In genomic region chr1:169712309-169712631, GRCh38 we compare ENCODE assay signal across 9 cellular contexts. TPM values are rescaled to one million over a fixed set of nuclear protein-coding genes. Genes with fewer than 3 reads are reported as not detected.
DNase-seq lines count a peak whose midpoint lies in the region; ATAC-seq and TF ChIP-seq lines count a peak whose summit lies in the region.
"Had no signal": no experiment of that assay in that cellular context is flagged by ENCODE, and none has a peak within 500 bp of the region (broad histone marks: within the 10 kb centered on the region; RNA-seq: fewer than 3 reads in every experiment).

No MANE protein-coding gene starts in this region.

- WGBS in esophagus muscularis mucosa, result 89% methylated on average over 2 of the region's 2 CpGs

- no peaks in the 10 kb centered on the region for H3K9me3 ChIP-seq in OCI-LY3 (ENCODE audit: insufficient read depth, low read length)
- H3K9me3 ChIP-seq in esophagus muscularis mucosa, result peaks cover 0 to 14% (median 5%) of the 10 kb centered on the region in 4 donors

- peak overlapping the region; percentile 98 for H3K4me2 ChIP-seq in OCI-LY3 (ENCODE audit: low read length)

- no peak for TF ChIP-seq EP300 in esophagus muscularis mucosa (IDR thresholded peaks at IDR 0.05)

- H3K4me1 Mint-ChIP-seq in activated naive CD4-positive, alpha-beta T cell treated with anti-CD3 and anti-CD28 coated beads, Interleukin-2, amount 10 ng/mL, durations not matched to agents 7 days and 5 days, result peaks cover 14% of the 10 kb centered on the region
- H3K4me1 Mint-ChIP-seq in brain, result no peaks in the 10 kb centered on the region
- peaks cover 31% of the 10 kb centered on the region for H3K4me1 Mint-ChIP-seq in stimulated activated memory B cell treated with anti-CD40 and anti-IgM and Interleukin-4, amounts not matched to agents 10 μg/mL and 1 μg/mL and 100 μg/mL, for 72 hours

- intact Hi-C loops in esophagus muscularis mucosa (cut with DNase I), result loop anchor here (5.0 to 10.0 kb wide), 2 partner anchors 110 to 157 kb away; no protein-coding TSS in a partner anchor

- H3K4me1 ChIP-seq in OCI-LY3 (ENCODE audit: low read length) (peaks cover 33% of the 10 kb centered on the region), esophagus muscularis mucosa (peaks cover 0 to 3% (median 0%) of the 10 kb centered on the region in 4 donors)

- H3K9ac ChIP-seq in OCI-LY3 (ENCODE audit: low read length), result peak overlapping the region; percentile 97

- H3K4me3 Mint-ChIP-seq in activated naive CD4-positive, alpha-beta T cell treated with anti-CD3 and anti-CD28 coated beads, Interleukin-2, amount 10 ng/mL, durations not matched to agents 7 days and 5 days, result peak overlapping the region; percentile 88
- no peak overlapping the region for H3K4me3 Mint-ChIP-seq in brain
- H3K4me3 Mint-ChIP-seq in stimulated activated memory B cell treated with anti-CD40 and anti-IgM and Interleukin-4, amounts not matched to agents 10 μg/mL and 1 μg/mL and 100 μg/mL, for 72 hours, result no peak overlapping the region

- no peaks in the 10 kb centered on the region for H3K27me3 ChIP-seq in OCI-LY3 (ENCODE audit: low read depth, low read length)
- peaks cover 0 to 6% (median 0%) of the 10 kb centered on the region in 4 donors for H3K27me3 ChIP-seq in esophagus muscularis mucosa

- no peak for TF ChIP-seq POLR2A in esophagus muscularis mucosa (IDR thresholded peaks at IDR 0.05; ENCODE audit: low read depth)

- peaks cover 22% of the 10 kb centered on the region for H3K36me3 Mint-ChIP-seq in activated naive CD4-positive, alpha-beta T cell treated with anti-CD3 and anti-CD28 coated beads, Interleukin-2, amount 10 ng/mL, durations not matched to agents 7 days and 5 days
- no peaks in the 10 kb centered on the region for H3K36me3 Mint-ChIP-seq in brain
- no peaks in the 10 kb centered on the region for H3K36me3 Mint-ChIP-seq in stimulated activated memory B cell treated with anti-CD40 and anti-IgM and Interleukin-4, amounts not matched to agents 10 μg/mL and 1 μg/mL and 100 μg/mL, for 72 hours

- no peak overlapping the region for H3K27ac Mint-ChIP-seq in activated naive CD4-positive, alpha-beta T cell treated with anti-CD3 and anti-CD28 coated beads, Interleukin-2, amount 10 ng/mL, durations not matched to agents 7 days and 5 days
- no peak overlapping the region for H3K27ac Mint-ChIP-seq in brain
- H3K27ac Mint-ChIP-seq in stimulated activated memory B cell treated with anti-CD40 and anti-IgM and Interleukin-4, amounts not matched to agents 10 μg/mL and 1 μg/mL and 100 μg/mL, for 72 hours, result peak overlapping the region; percentile 73

- H3K9me3 Mint-ChIP-seq in activated naive CD4-positive, alpha-beta T cell treated with anti-CD3 and anti-CD28 coated beads, Interleukin-2, amount 10 ng/mL, durations not matched to agents 7 days and 5 days, result peaks cover 12% of the 10 kb centered on the region
- H3K9me3 Mint-ChIP-seq in brain, result peaks cover 9 to 27% (median 15%) of the 10 kb centered on the region in 5 experiments
- H3K9me3 Mint-ChIP-seq in stimulated activated memory B cell treated with anti-CD40 and anti-IgM and Interleukin-4, amounts not matched to agents 10 μg/mL and 1 μg/mL and 100 μg/mL, for 72 hours, result no peaks in the 10 kb centered on the region

- H3K4me3 ChIP-seq in OCI-LY3 (ENCODE audit: low read length), result peak overlapping the region; percentile 80
- H3K4me3 ChIP-seq in esophagus muscularis mucosa, result no peak overlapping the region

- peaks cover 39% of the 10 kb centered on the region for H3K79me2 ChIP-seq in OCI-LY3 (ENCODE audit: low read length)

- peaks cover 16% of the 10 kb centered on the region for H3K27me3 Mint-ChIP-seq in activated naive CD4-positive, alpha-beta T cell treated with anti-CD3 and anti-CD28 coated beads, Interleukin-2, amount 10 ng/mL, durations not matched to agents 7 days and 5 days
- peaks cover 11% of the 10 kb centered on the region for H3K27me3 Mint-ChIP-seq in brain
- H3K27me3 Mint-ChIP-seq in stimulated activated memory B cell treated with anti-CD40 and anti-IgM and Interleukin-4, amounts not matched to agents 10 μg/mL and 1 μg/mL and 100 μg/mL, for 72 hours, result no peaks in the 10 kb centered on the region

- H3K27ac ChIP-seq in OCI-LY3 (ENCODE audit: low read length) (peak overlapping the region; percentile 98), esophagus muscularis mucosa (replicated peaks in 1 of 4) (no peak overlapping the region)

- H3K36me3 ChIP-seq in OCI-LY3 (replicated peaks; ENCODE audit: low read depth, low read length) (peaks cover 32% of the 10 kb centered on the region), esophagus muscularis mucosa (no peaks in the 10 kb centered on the region)

- no peaks in the 10 kb centered on the region for H4K20me1 ChIP-seq in OCI-LY3 (ENCODE audit: insufficient read depth, low read length)

- no peak overlapping the region for H2AFZ ChIP-seq in OCI-LY3 (ENCODE audit: low read depth, low read length)

- ATAC-seq in stimulated activated memory B cell treated with anti-CD40 and anti-IgM and Interleukin-4, amounts not matched to agents 10 μg/mL and 1 μg/mL and 100 μg/mL, for 72 hours, result no peak

- no peak for DNase-seq in activated naive CD4-positive, alpha-beta T cell treated with anti-CD3 and anti-CD28 coated beads, Interleukin-2, amount 10 ng/mL, durations not matched to agents 7 days and 5 days
- DNase-seq in activated naive CD4-positive, alpha-beta T cell (lab: John Stamatoyannopoulos, UW), result no peak
- DNase-seq in esophagus muscularis mucosa (ENCODE audit: extremely low spot score), result no peak
- DNase-seq in stimulated activated CD4-positive, alpha-beta T cell treated with anti-CD3 and anti-CD28 coated beads, Interleukin-2, amount 100 ng/mL, for 24 hours, result no peak
- DNase-seq in activated effector memory CD4-positive, alpha-beta T cell treated with anti-CD3 and anti-CD28 coated beads, Interleukin-2, amount 50 U/mL, for 16 hours, result no peak
- DNase-seq: DMS79 had no signal

- no peak for TF ChIP-seq CTCF in OCI-LY3 (IDR thresholded peaks at IDR 0.05; ENCODE audit: low read depth, low read length)
- peak; percentile 7 to 54 for TF ChIP-seq CTCF in brain (conservative IDR thresholded peaks at IDR 0.05)
- no peak for TF ChIP-seq CTCF in esophagus muscularis mucosa (IDR thresholded peaks at IDR 0.05)

- CTCF ChIA-PET in activated naive CD4-positive, alpha-beta T cell treated with anti-CD3 and anti-CD28 coated beads, Interleukin-2, amount 10 ng/mL, durations not matched to agents 7 days and 5 days (lab: Charles Lee), result interaction anchor here (0.6 to 3.1 kb wide), 41 partner anchors 10 to 247 kb away, joined by 3 to 146 read pairs (median 4); partner anchors contain the start of gene F5

RNA-seq across cellular contexts. Expression of gene SELL, which starts 0.8 kb away (rescaled TPM):
- 4.7 TPM for polyA plus RNA-seq in brain (ENCODE audit: insufficient read depth, low read depth, low replicate concordance)
- 10 to 100 TPM in 1 of 4 donors, 1 to 10 TPM in 1, under 1 TPM in 2; 0.42 to 11.9 (median 0.86) TPM for total RNA-seq in esophagus muscularis mucosa

RNA-seq across cellular contexts. Expression of gene SELE, which starts 21.6 kb away (rescaled TPM):
- 0.20 TPM for polyA plus RNA-seq in brain (ENCODE audit: insufficient read depth, low read depth, low replicate concordance)
- 10 to 100 TPM in 1 of 4 donors, 1 to 10 TPM in 2, under 1 TPM in 1; 0.06 to 15.7 (median 1.5) TPM for total RNA-seq in esophagus muscularis mucosa

Comparison
In these comparisons a context has a peak if more than half of its experiments do, and no peak if none do; other contexts are left out.
1. CTCF ChIP-seq: peak in brain (2 of 2); none in OCI-LY3 (single experiment) and esophagus muscularis mucosa (0 of 3).